15 cellular contexts compared by ENCODE assay signal in the genomic region with DNA sequence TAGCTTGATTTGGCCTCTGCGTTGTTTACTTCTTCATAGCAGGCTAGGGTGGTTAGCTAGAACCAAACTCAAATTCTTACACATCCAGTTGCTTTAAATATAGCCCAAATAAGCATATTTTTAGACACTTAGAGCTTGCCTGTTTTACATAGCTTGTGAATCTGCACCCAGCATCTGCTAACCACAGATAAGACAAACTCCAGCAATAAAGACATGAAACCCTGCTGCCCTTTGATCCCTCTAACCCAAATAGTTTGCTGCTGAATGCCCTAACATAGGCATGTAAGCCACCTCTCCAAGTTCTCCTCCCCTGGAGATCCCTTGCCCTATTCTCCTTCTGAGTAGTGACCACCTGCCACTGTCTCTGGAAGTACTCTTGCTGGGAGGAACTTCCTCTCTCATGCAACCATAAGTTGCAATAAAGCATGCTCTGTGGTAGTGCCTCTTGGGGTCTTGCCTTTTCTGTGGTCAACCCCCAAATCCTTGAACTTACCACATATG.
DNase-seq lines count a peak whose midpoint lies in the region; ATAC-seq, FAIRE-seq and TF ChIP-seq lines count a peak whose summit lies in the region.
"Had no signal": no experiment of that assay in that cellular context is flagged by ENCODE, and none has a peak within 500 bp of the region (broad histone marks: within the 10 kb centered on the region; RNA-seq: fewer than 3 reads in every experiment).

No MANE protein-coding gene starts in this region.

- TF ChIP-seq CTCF in left ventricle myocardium inferior (IDR thresholded peaks at IDR 0.05; ENCODE audit: borderline replicate concordance) (no peak), D721Med (IDR thresholded peaks at IDR 0.05; ENCODE audit: insufficient read depth, missing control alignments) (no peak)

- no peak for FAIRE-seq in D721Med (lab: Jason Lieb, UNC)
- FAIRE-seq: colon had no signal

- intact Hi-C loops in left ventricle myocardium inferior (cut with micrococcal nuclease) = no loop called here

- no peak overlapping the region for H3K27ac ChIP-seq in left ventricle myocardium inferior (replicated peaks)

- no peak overlapping the region for H3K4me3 ChIP-seq in left ventricle myocardium inferior
- H3K4me3 ChIP-seq: HAP-1 had no signal

- H3K36me3 ChIP-seq in left ventricle myocardium inferior = no peaks in the 10 kb centered on the region
- H3K36me3 ChIP-seq: HAP-1 had no signal

- peak; percentile 80 for ATAC-seq in GM19043 (IDR thresholded peaks at IDR 0.05; ENCODE audit: low read depth, unreplicated experiment)
- peak; percentile 92 for ATAC-seq in HG02623 (IDR thresholded peaks at IDR 0.05; ENCODE audit: unreplicated experiment)
- ATAC-seq in HG03469 (IDR thresholded peaks at IDR 0.05; ENCODE audit: unreplicated experiment) = peak; percentile 89
- ATAC-seq: activated T-helper 17 cell treated with anti-CD3 and anti-CD28 coated beads, Interleukin-2, amount 50 U/mL, for 72 hours; sciatic nerve had no signal

- DNase-seq in superior temporal gyrus (ENCODE audit: extremely low spot score) (peak; percentile 42), left ventricle myocardium inferior (no peak), D721Med (ENCODE audit: insufficient read length, low spot score) (no peak), COR-L47 (lab: John Stamatoyannopoulos, UW) (no peak)
- DNase-seq: DND-41; head of caudate nucleus; MV-4-11; NK-92 treated with Interleukin-12 subunit alpha and Interleukin-12 subunit beta, amount 100 ng/mL, for 24 hours had no signal

- H3K27me3 ChIP-seq in left ventricle myocardium inferior (ENCODE audit: low read depth) = no peaks in the 10 kb centered on the region

- H3K9me3 ChIP-seq in left ventricle myocardium inferior (replicated peaks) = no peaks in the 10 kb centered on the region
- H3K9me3 ChIP-seq: HAP-1 had no signal

- H3K4me1 ChIP-seq in left ventricle myocardium inferior = no peaks in the 10 kb centered on the region
- H3K4me1 ChIP-seq: HAP-1 had no signal
